ENCODE assay signal across 1 cellular context in genomic region chr19:1249298-1249989, GRCh38.
TF ChIP-seq lines count a peak whose summit lies in the region.

No MANE protein-coding gene starts in this region.

TF ChIP-seq in HepG2, 621 proteins besides CTCF, POLR2A, EP300 and RAD21 (continued from another document and continues in another):
- TF ChIP-seq MEIS1 (CRISPR knock-in tag; IDR thresholded peaks at IDR 0.05; ENCODE audit: borderline replicate concordance): 0 out of 2 replicates have a peak, but pooled peaks have one; percentile 26
- 0 out of 2 replicates have a peak, but pooled peaks have one; percentile 42 for TF ChIP-seq ZXDC (CRISPR knock-in tag; IDR thresholded peaks at IDR 0.05)
- 0 out of 2 replicates have a peak, but pooled peaks have one; percentile 33 for TF ChIP-seq ZNF441 (CRISPR knock-in tag; IDR thresholded peaks at IDR 0.05; ENCODE audit: borderline replicate concordance)
- TF ChIP-seq ZNF552 (CRISPR knock-in tag; IDR thresholded peaks at IDR 0.05; ENCODE audit: borderline replicate concordance): no peak
- TF ChIP-seq ZKSCAN8 (CRISPR knock-in tag; IDR thresholded peaks at IDR 0.05; ENCODE audit: borderline replicate concordance): no peak
- TF ChIP-seq ZNF501 (CRISPR knock-in tag; IDR thresholded peaks at IDR 0.05): peak; percentile 30; the same call in 1 of the 2 replicates
- no peak for TF ChIP-seq ZNF180 (CRISPR knock-in tag; IDR thresholded peaks at IDR 0.05; ENCODE audit: borderline replicate concordance, low read depth)
- TF ChIP-seq MAF1 (CRISPR knock-in tag; IDR thresholded peaks at IDR 0.05; ENCODE audit: borderline replicate concordance): no peak
- TF ChIP-seq, protein P1, sequence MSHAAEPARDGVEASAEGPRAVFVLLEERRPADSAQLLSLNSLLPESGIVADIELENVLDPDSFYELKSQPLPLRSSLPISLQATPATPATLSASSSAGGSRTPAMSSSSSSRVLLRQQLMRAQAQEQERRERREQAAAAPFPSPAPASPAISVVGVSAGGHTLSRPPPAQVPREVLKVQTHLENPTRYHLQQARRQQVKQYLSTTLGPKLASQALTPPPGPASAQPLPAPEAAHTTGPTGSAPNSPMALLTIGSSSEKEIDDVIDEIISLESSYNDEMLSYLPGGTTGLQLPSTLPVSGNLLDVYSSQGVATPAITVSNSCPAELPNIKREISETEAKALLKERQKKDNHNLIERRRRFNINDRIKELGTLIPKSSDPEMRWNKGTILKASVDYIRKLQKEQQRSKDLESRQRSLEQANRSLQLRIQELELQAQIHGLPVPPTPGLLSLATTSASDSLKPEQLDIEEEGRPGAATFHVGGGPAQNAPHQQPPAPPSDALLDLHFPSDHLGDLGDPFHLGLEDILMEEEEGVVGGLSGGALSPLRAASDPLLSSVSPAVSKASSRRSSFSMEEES (CRISPR knock-in tag; IDR thresholded peaks at IDR 0.05): no peak
- peak; percentile 39; the same call in 1 of the 2 replicates for TF ChIP-seq MXD3 (CRISPR knock-in tag; IDR thresholded peaks at IDR 0.05)
- TF ChIP-seq MED13 (CRISPR knock-in tag; IDR thresholded peaks at IDR 0.05): peak; percentile 21; the same call in 1 of the 2 replicates
- TF ChIP-seq TAF1 (CRISPR knock-in tag; IDR thresholded peaks at IDR 0.05): peak; percentile 82
- 0 out of 2 replicates have a peak, but pooled peaks have one; percentile 28 for TF ChIP-seq ZBTB34 (CRISPR knock-in tag; IDR thresholded peaks at IDR 0.05)
- TF ChIP-seq, protein P2, sequence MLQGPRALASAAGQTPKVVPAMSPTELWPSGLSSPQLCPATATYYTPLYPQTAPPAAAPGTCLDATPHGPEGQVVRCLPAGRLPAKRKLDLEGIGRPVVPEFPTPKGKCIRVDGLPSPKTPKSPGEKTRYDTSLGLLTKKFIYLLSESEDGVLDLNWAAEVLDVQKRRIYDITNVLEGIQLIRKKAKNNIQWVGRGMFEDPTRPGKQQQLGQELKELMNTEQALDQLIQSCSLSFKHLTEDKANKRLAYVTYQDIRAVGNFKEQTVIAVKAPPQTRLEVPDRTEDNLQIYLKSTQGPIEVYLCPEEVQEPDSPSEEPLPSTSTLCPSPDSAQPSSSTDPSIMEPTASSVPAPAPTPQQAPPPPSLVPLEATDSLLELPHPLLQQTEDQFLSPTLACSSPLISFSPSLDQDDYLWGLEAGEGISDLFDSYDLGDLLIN (CRISPR knock-in tag; IDR thresholded peaks at IDR 0.05; ENCODE audit: borderline replicate concordance): peak; percentile 64; the same call in 1 of the 2 replicates
- 0 out of 2 replicates have a peak, but pooled peaks have one; percentile 38 for TF ChIP-seq KLF6 (CRISPR knock-in tag; IDR thresholded peaks at IDR 0.05)
- TF ChIP-seq ZC3H4 (CRISPR knock-in tag; IDR thresholded peaks at IDR 0.05; ENCODE audit: borderline replicate concordance): no peak
- TF ChIP-seq NFYB (CRISPR knock-in tag; IDR thresholded peaks at IDR 0.05): peak; percentile 62
- 0 out of 2 replicates have a peak, but pooled peaks have one; percentile 59 for TF ChIP-seq BRD4 (CRISPR knock-in tag; IDR thresholded peaks at IDR 0.05)
- TF ChIP-seq PHF8 (CRISPR knock-in tag; IDR thresholded peaks at IDR 0.05): peak; percentile 36; the same call in 1 of the 2 replicates
- peak; percentile 65; the same call in 1 of the 2 replicates for TF ChIP-seq SRY (CRISPR knock-in tag; IDR thresholded peaks at IDR 0.05)
- peak; percentile 60; the same call in 1 of the 2 replicates for TF ChIP-seq HDAC1 (CRISPR knock-in tag; IDR thresholded peaks at IDR 0.05)
- TF ChIP-seq MXI1 (IDR thresholded peaks at IDR 0.05; ENCODE audit: borderline replicate concordance, low read depth, low read length): peak; percentile 31; the same call in 1 of the 3 replicates
- peak; percentile 76 for TF ChIP-seq SOX13 (IDR thresholded peaks at IDR 0.05)
- TF ChIP-seq SOX13 (CRISPR knock-in tag; conservative IDR thresholded peaks at IDR 0.05 in 1 of 2, IDR thresholded peaks at IDR 0.05 in 1 of 2): peak; percentile 51 to 92; a peak in 2 of 4 replicates
- no peak for TF ChIP-seq STAG1 (CRISPR knock-in tag; IDR thresholded peaks at IDR 0.05)
- peak; percentile 82 for TF ChIP-seq TFDP2 (CRISPR knock-in tag; IDR thresholded peaks at IDR 0.05)
- TF ChIP-seq PRDM15 (CRISPR knock-in tag; IDR thresholded peaks at IDR 0.05): peak; percentile 58; the same call in 1 of the 2 replicates
- TF ChIP-seq ZNF234 (CRISPR knock-in tag; conservative IDR thresholded peaks at IDR 0.05): 0 out of 2 replicates have a peak, but pooled peaks have one; percentile 24
- TF ChIP-seq ZNF224 (CRISPR knock-in tag; IDR thresholded peaks at IDR 0.05): no peak
- peak; percentile 13 for TF ChIP-seq ESRRA (CRISPR knock-in tag; IDR thresholded peaks at IDR 0.05; ENCODE audit: low read depth)
- 0 out of 2 replicates have a peak, but pooled peaks have one; percentile 9 for TF ChIP-seq ZSCAN30 (CRISPR knock-in tag; IDR thresholded peaks at IDR 0.05)
- TF ChIP-seq, protein P3, sequence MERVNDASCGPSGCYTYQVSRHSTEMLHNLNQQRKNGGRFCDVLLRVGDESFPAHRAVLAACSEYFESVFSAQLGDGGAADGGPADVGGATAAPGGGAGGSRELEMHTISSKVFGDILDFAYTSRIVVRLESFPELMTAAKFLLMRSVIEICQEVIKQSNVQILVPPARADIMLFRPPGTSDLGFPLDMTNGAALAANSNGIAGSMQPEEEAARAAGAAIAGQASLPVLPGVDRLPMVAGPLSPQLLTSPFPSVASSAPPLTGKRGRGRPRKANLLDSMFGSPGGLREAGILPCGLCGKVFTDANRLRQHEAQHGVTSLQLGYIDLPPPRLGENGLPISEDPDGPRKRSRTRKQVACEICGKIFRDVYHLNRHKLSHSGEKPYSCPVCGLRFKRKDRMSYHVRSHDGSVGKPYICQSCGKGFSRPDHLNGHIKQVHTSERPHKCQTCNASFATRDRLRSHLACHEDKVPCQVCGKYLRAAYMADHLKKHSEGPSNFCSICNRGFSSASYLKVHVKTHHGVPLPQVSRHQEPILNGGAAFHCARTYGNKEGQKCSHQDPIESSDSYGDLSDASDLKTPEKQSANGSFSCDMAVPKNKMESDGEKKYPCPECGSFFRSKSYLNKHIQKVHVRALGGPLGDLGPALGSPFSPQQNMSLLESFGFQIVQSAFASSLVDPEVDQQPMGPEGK (CRISPR knock-in tag; IDR thresholded peaks at IDR 0.05): peak; percentile 72
- TF ChIP-seq, protein P4, sequence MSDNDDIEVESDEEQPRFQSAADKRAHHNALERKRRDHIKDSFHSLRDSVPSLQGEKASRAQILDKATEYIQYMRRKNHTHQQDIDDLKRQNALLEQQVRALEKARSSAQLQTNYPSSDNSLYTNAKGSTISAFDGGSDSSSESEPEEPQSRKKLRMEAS (IDR thresholded peaks at IDR 0.05): peak; percentile 88
- peak; percentile 58 for TF ChIP-seq PAXIP1 (CRISPR knock-in tag; conservative IDR thresholded peaks at IDR 0.05)
- TF ChIP-seq, protein P5, sequence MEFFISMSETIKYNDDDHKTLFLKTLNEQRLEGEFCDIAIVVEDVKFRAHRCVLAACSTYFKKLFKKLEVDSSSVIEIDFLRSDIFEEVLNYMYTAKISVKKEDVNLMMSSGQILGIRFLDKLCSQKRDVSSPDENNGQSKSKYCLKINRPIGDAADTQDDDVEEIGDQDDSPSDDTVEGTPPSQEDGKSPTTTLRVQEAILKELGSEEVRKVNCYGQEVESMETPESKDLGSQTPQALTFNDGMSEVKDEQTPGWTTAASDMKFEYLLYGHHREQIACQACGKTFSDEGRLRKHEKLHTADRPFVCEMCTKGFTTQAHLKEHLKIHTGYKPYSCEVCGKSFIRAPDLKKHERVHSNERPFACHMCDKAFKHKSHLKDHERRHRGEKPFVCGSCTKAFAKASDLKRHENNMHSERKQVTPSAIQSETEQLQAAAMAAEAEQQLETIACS (CRISPR knock-in tag; IDR thresholded peaks at IDR 0.05): peak; percentile 46
- 0 out of 2 replicates have a peak, but pooled peaks have one; percentile 10 for TF ChIP-seq ISL2 (CRISPR knock-in tag; IDR thresholded peaks at IDR 0.05)
- 0 out of 2 replicates have a peak, but pooled peaks have one; percentile 35 for TF ChIP-seq SALL1 (CRISPR knock-in tag; IDR thresholded peaks at IDR 0.05)
- peak; percentile 63 for TF ChIP-seq YEATS4 (CRISPR knock-in tag; IDR thresholded peaks at IDR 0.05; ENCODE audit: borderline replicate concordance)
- no peak for TF ChIP-seq ZNF230 (CRISPR knock-in tag; IDR thresholded peaks at IDR 0.05)
